ENCODE assay signal across 1 cellular context in the genomic region with DNA sequence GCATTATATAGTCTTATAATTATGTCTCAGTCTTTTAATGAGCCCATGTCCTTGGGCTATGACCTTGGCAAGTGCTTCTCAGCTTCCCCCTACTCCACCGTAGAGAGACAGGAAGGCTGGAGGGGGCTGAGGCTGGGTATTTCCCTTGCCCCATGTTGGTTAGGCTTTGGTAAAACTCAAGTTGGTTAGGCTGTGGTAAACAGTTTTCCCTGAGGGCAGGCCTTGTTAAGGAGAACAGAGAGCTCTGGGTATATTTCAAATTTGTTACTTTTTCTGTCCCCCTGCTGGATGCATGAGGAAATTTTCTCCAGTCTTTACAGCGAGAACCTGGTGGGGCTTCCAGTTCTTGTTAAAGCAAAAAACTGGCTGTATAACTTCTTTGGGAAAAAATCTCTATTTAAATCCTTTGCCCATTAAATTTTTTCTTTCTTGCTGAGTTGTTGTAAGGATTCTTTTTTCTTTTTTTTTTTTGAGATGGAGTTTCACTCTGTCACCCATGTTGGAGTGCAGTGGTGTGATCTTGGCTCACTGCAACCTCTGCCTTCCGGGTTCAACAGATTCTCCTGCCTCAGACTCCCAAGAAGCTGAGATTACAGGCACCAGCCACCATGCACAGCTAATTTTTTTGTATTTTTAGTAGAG.
TF ChIP-seq lines count a peak whose summit lies in the region.

No MANE protein-coding gene starts in this region.

TF ChIP-seq in K562, 482 proteins besides CTCF, POLR2A, EP300 and RAD21 (continued from another document and continues in another):
- no peak for TF ChIP-seq ZBED1 (IDR thresholded peaks at IDR 0.05)
- TF ChIP-seq XRCC5 (IDR thresholded peaks at IDR 0.05; ENCODE audit: low read depth, low read length): no peak
- TF ChIP-seq ZNF551 (CRISPR knock-in tag; IDR thresholded peaks at IDR 0.05): no peak
- no peak for TF ChIP-seq NEUROD1 (IDR thresholded peaks at IDR 0.05; ENCODE audit: borderline replicate concordance, low read depth, low read length, partially characterized antibody)
- no peak for TF ChIP-seq U2AF2 (optimal IDR thresholded peaks at IDR 0.05; ENCODE audit: low read depth, low read length)
- TF ChIP-seq ZNF311 (CRISPR knock-in tag; IDR thresholded peaks at IDR 0.05): no peak
- TF ChIP-seq TEAD4 (IDR thresholded peaks at IDR 0.05; ENCODE audit: low read length): no peak
- no peak for TF ChIP-seq TEAD4 (CRISPR knock-in tag; IDR thresholded peaks at IDR 0.05; ENCODE audit: borderline replicate concordance)
- TF ChIP-seq FOXK1 (CRISPR knock-in tag; IDR thresholded peaks at IDR 0.05; ENCODE audit: borderline replicate concordance): no peak
- no peak for TF ChIP-seq TAF7 (tag; IDR thresholded peaks at IDR 0.05)
- no peak for TF ChIP-seq MXD1 (CRISPR knock-in tag; IDR thresholded peaks at IDR 0.05; ENCODE audit: borderline replicate concordance, poor library complexity, severe bottlenecking)
- no peak for TF ChIP-seq EGR1 (conservative IDR thresholded peaks at IDR 0.05)
- TF ChIP-seq, protein P1, sequence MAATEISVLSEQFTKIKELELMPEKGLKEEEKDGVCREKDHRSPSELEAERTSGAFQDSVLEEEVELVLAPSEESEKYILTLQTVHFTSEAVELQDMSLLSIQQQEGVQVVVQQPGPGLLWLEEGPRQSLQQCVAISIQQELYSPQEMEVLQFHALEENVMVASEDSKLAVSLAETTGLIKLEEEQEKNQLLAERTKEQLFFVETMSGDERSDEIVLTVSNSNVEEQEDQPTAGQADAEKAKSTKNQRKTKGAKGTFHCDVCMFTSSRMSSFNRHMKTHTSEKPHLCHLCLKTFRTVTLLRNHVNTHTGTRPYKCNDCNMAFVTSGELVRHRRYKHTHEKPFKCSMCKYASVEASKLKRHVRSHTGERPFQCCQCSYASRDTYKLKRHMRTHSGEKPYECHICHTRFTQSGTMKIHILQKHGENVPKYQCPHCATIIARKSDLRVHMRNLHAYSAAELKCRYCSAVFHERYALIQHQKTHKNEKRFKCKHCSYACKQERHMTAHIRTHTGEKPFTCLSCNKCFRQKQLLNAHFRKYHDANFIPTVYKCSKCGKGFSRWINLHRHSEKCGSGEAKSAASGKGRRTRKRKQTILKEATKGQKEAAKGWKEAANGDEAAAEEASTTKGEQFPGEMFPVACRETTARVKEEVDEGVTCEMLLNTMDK (IDR thresholded peaks at IDR 0.05; ENCODE audit: borderline replicate concordance, insufficient read depth, low read depth, low read length, poor library complexity, severe bottlenecking): peak; percentile 44
- no peak for TF ChIP-seq HES1 (IDR thresholded peaks at IDR 0.05; ENCODE audit: low read depth)
- no peak for TF ChIP-seq EZH2 (IDR thresholded peaks at IDR 0.05; ENCODE audit: borderline replicate concordance, low read depth, low read length)
- no peak for TF ChIP-seq KDM2B (CRISPR knock-in tag; IDR thresholded peaks at IDR 0.05)
- no peak for TF ChIP-seq RNF2 (IDR thresholded peaks at IDR 0.05)
- no peak for TF ChIP-seq PCBP2 (IDR thresholded peaks at IDR 0.05; ENCODE audit: low read depth, low read length, poor library complexity, severe bottlenecking)
- no peak for TF ChIP-seq STAT5A (IDR thresholded peaks at IDR 0.05; ENCODE audit: borderline replicate concordance, low read length)
- TF ChIP-seq NR4A1 (CRISPR knock-in tag; IDR thresholded peaks at IDR 0.05): no peak
- TF ChIP-seq NR4A1 (tag; IDR thresholded peaks at IDR 0.05): no peak
- no peak for TF ChIP-seq HBP1 (CRISPR knock-in tag; IDR thresholded peaks at IDR 0.05)
- TF ChIP-seq PML (IDR thresholded peaks at IDR 0.05; ENCODE audit: low read length): no peak
- peak in 1 of 2 experiments; percentile 18; a peak in 1 of 4 replicates for TF ChIP-seq ARNT (IDR thresholded peaks at IDR 0.05)
- no peak for TF ChIP-seq TEAD1 (CRISPR knock-in tag; IDR thresholded peaks at IDR 0.05)
- TF ChIP-seq NCOA4 (IDR thresholded peaks at IDR 0.05; ENCODE audit: partially characterized antibody): no peak
- no peak for TF ChIP-seq ESRRB (CRISPR knock-in tag; IDR thresholded peaks at IDR 0.05; ENCODE audit: borderline replicate concordance)
- no peak for TF ChIP-seq HDGF (IDR thresholded peaks at IDR 0.05)
- TF ChIP-seq, protein P2, sequence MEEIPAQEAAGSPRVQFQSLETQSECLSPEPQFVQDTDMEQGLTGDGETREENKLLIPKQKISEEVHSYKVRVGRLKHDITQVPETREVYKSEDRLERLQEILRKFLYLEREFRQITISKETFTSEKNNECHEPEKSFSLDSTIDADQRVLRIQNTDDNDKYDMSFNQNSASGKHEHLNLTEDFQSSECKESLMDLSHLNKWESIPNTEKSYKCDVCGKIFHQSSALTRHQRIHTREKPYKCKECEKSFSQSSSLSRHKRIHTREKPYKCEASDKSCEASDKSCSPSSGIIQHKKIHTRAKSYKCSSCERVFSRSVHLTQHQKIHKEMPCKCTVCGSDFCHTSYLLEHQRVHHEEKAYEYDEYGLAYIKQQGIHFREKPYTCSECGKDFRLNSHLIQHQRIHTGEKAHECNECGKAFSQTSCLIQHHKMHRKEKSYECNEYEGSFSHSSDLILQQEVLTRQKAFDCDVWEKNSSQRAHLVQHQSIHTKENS (CRISPR knock-in tag; IDR thresholded peaks at IDR 0.05): no peak
- TF ChIP-seq ZNF717 (CRISPR knock-in tag; IDR thresholded peaks at IDR 0.05): no peak
- no peak for TF ChIP-seq PHB2 (IDR thresholded peaks at IDR 0.05; ENCODE audit: low read depth)
- TF ChIP-seq YY1 (IDR thresholded peaks at IDR 0.05; ENCODE audit: borderline replicate concordance in 1 of 3, control insufficient read depth in 1 of 3, extremely low read depth in 1 of 3, insufficient read depth in 3 of 3, insufficient read length in 1 of 3, insufficient replicate concordance in 2 of 3, low read depth in 1 of 3, low read length in 2 of 3): no peak
- no peak for TF ChIP-seq CHAMP1 (IDR thresholded peaks at IDR 0.05)
- TF ChIP-seq SMARCA4 (IDR thresholded peaks at IDR 0.05): no peak
- TF ChIP-seq GABPA (tag; conservative IDR thresholded peaks at IDR 0.05; ENCODE audit: low read depth): no peak
- TF ChIP-seq CC2D1A (IDR thresholded peaks at IDR 0.05): no peak
- no peak for TF ChIP-seq DNMT1 (IDR thresholded peaks at IDR 0.05)
- 0 out of 2 replicates have a peak, but pooled peaks have one; percentile 46 for TF ChIP-seq ZKSCAN8 (CRISPR knock-in tag; IDR thresholded peaks at IDR 0.05)
- TF ChIP-seq SAFB2 (IDR thresholded peaks at IDR 0.05; ENCODE audit: borderline replicate concordance, low read depth, low read length, severe bottlenecking): no peak
- TF ChIP-seq RFX7 (CRISPR knock-in tag; IDR thresholded peaks at IDR 0.05): no peak
- TF ChIP-seq SMC3 (conservative IDR thresholded peaks at IDR 0.05; ENCODE audit: insufficient read depth, low read depth, low read length): peak; percentile 17; the same call in 1 of the 2 replicates
- TF ChIP-seq BHLHE40 (IDR thresholded peaks at IDR 0.05; ENCODE audit: low read length): no peak
- no peak for TF ChIP-seq RBM39 (optimal IDR thresholded peaks at IDR 0.05; ENCODE audit: low read depth, low read length)
- TF ChIP-seq EWSR1 (IDR thresholded peaks at IDR 0.05; ENCODE audit: borderline replicate concordance, low read depth, partially characterized antibody): no peak
- no peak for TF ChIP-seq ZNF41 (CRISPR knock-in tag; conservative IDR thresholded peaks at IDR 0.05)
- 0 out of 2 replicates have a peak, but pooled peaks have one; percentile 22 for TF ChIP-seq SMAD4 (CRISPR knock-in tag; conservative IDR thresholded peaks at IDR 0.05)
- TF ChIP-seq TAF1 (IDR thresholded peaks at IDR 0.05; ENCODE audit: control insufficient read depth, extremely low read depth, insufficient read depth, low read length, severe bottlenecking): no peak
- peak; percentile 43; the same call in 1 of the 2 replicates for TF ChIP-seq ZNF175 (CRISPR knock-in tag; IDR thresholded peaks at IDR 0.05; ENCODE audit: low read depth)
